Comparison of ENCODE assay signal across 1 cellular context in genomic region chr6:149961728-149962425, GRCh38.
TF ChIP-seq lines count a peak whose summit lies in the region.

No MANE protein-coding gene starts in this region.

TF ChIP-seq in K562, 482 proteins besides CTCF, POLR2A, EP300 and RAD21:
- TF ChIP-seq MEIS2 (IDR thresholded peaks at IDR 0.05; ENCODE audit: partially characterized antibody) (peak; percentile 17), THAP12 (CRISPR knock-in tag; IDR thresholded peaks at IDR 0.05) (no peak), ZNF384 (IDR thresholded peaks at IDR 0.05; ENCODE audit: low read depth, low read length) (peak; percentile 60), SMARCE1 (IDR thresholded peaks at IDR 0.05) (no peak), HINFP (tag; conservative IDR thresholded peaks at IDR 0.05; ENCODE audit: low read depth) (no peak)
- TF ChIP-seq, protein P1, sequence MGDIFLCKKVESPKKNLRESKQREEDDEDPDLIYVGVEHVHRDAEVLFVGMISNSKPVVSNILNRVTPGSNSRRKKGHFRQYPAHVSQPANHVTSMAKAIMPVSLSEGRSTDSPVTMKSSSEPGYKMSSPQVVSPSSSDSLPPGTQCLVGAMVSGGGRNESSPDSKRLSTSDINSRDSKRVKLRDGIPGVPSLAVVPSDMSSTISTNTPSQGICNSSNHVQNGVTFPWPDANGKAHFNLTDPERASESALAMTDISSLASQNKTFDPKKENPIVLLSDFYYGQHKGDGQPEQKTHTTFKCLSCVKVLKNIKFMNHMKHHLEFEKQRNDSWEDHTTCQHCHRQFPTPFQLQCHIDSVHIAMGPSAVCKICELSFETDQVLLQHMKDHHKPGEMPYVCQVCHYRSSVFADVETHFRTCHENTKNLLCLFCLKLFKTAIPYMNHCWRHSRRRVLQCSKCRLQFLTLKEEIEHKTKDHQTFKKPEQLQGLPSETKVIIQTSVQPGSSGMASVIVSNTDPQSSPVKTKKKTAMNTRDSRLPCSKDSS (IDR thresholded peaks at IDR 0.05; ENCODE audit: low read depth, partially characterized antibody) = no peak
